14 cellular contexts compared by ENCODE assay signal in the genomic region with DNA sequence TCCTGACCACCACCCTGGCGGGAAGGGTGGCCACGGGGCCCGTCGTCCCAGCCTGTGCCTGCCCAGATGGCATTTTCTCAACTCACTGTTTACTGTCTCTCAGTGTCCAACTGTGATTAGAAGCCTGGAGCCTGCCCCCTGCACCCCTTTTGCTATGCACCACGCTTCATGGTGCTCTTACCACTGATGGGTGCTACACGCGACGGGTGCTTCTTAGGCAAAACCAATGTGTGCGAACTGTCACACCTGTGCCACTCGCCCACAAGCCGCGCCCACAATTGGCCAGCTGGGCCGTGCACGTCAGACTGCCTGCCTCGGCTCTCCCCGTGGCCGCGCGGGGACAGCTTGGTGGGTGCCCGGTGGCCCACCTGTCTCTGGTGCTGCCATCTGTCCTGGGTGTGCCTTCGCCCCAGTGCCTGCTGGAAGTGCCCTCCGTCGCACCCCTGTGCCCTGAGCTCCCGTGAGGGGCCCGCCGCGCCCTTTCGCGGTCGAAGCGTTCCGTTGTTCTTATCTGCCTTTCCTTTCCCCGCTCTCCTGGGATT. TPM values are rescaled to one million over a fixed set of nuclear protein-coding genes. Genes with fewer than 3 reads are reported as not detected.
"Had no signal": no experiment of that assay in that cellular context is flagged by ENCODE, and none has a peak within 500 bp of the region (broad histone marks: within the 10 kb centered on the region; RNA-seq: fewer than 3 reads in every experiment).

No MANE protein-coding gene starts in this region.

- H3K27ac Mint-ChIP-seq: activated CD4-positive, alpha-beta T cell treated with anti-CD3 and anti-CD28 coated beads, Interleukin-2, amount 10 ng/mL, durations not matched to agents 24 days and 14 days; activated naive CD8-positive, alpha-beta T cell treated with anti-CD3 and anti-CD28 coated beads, Interleukin-2, amount 10 ng/mL, durations not matched to agents 7 days and 5 days; natural killer cell treated with Interleukin-12 subunit alpha and Interleukin-12 subunit beta and Interleukin-15 and Interleukin-18, amount 100 ng/mL, for 72 hours had no signal

- H3K4me3 Mint-ChIP-seq: activated CD4-positive, alpha-beta T cell treated with anti-CD3 and anti-CD28 coated beads, Interleukin-2, amount 10 ng/mL, durations not matched to agents 24 days and 14 days; activated naive CD8-positive, alpha-beta T cell treated with anti-CD3 and anti-CD28 coated beads, Interleukin-2, amount 10 ng/mL, durations not matched to agents 7 days and 5 days; natural killer cell treated with Interleukin-12 subunit alpha and Interleukin-12 subunit beta and Interleukin-15 and Interleukin-18, amount 100 ng/mL, for 72 hours had no signal

- ATAC-seq: mucosa of descending colon; natural killer cell treated with Interleukin-12 subunit alpha and Interleukin-12 subunit beta and Interleukin-15 and Interleukin-18, amount 100 ng/mL, for 72 hours had no signal

- H3K4me3 ChIP-seq: esophagus muscularis mucosa, mucosa of descending colon, stomach, thoracic aorta had no signal

- H3K4me1 ChIP-seq: esophagus muscularis mucosa, stomach had no signal

- H3K4me1 Mint-ChIP-seq: activated naive CD8-positive, alpha-beta T cell treated with anti-CD3 and anti-CD28 coated beads, Interleukin-2, amount 10 ng/mL, durations not matched to agents 7 days and 5 days had no signal

- FAIRE-seq: astrocyte, endometrium had no signal

- DNase-seq: activated CD4-positive, alpha-beta T cell treated with anti-CD3 and anti-CD28 coated beads, Interleukin-2, amount 10 ng/mL, durations not matched to agents 24 days and 14 days; activated gamma-delta T cell treated with Interleukin-2 at 50 U/mL for 16 hours; activated naive CD8-positive, alpha-beta T cell treated with anti-CD3 and anti-CD28 coated beads, Interleukin-2, amount 10 ng/mL, durations not matched to agents 7 days and 5 days; glutamatergic neuron; mammary epithelial cell; stimulated activated CD4-positive, alpha-beta T cell treated with anti-CD3 and anti-CD28 coated beads, Interleukin-2, amount 100 ng/mL, for 48 hours; stomach; T-helper 1 cell had no signal

- H3K27ac ChIP-seq: esophagus muscularis mucosa, stomach, thoracic aorta had no signal

- H3K9me3 Mint-ChIP-seq: activated CD4-positive, alpha-beta T cell treated with anti-CD3 and anti-CD28 coated beads, Interleukin-2, amount 10 ng/mL, durations not matched to agents 24 days and 14 days; activated naive CD8-positive, alpha-beta T cell treated with anti-CD3 and anti-CD28 coated beads, Interleukin-2, amount 10 ng/mL, durations not matched to agents 7 days and 5 days; natural killer cell treated with Interleukin-12 subunit alpha and Interleukin-12 subunit beta and Interleukin-15 and Interleukin-18, amount 100 ng/mL, for 72 hours had no signal

- H3K9me3 ChIP-seq: esophagus muscularis mucosa, mucosa of descending colon, stomach, thoracic aorta had no signal

- H3K27me3 ChIP-seq: esophagus muscularis mucosa, stomach had no signal

RNA-seq across cellular contexts. Expression of gene AMN, which starts 15.1 kb away (rescaled TPM):
- polyA plus RNA-seq: mammary epithelial cell had no signal
